ENCODE assay signal across 23 cellular contexts in genomic region chr14:52913271-52913670, GRCh38. TPM values are rescaled to one million over a fixed set of nuclear protein-coding genes. Genes with fewer than 3 reads are reported as not detected.
A peak's percentile ranks its signal among the peaks of the same experiment; 100 is the strongest.
DNase-seq lines count a peak whose midpoint lies in the region; ATAC-seq and TF ChIP-seq lines count a peak whose summit lies in the region.
"Had no signal": no experiment of that assay in that cellular context is flagged by ENCODE, and none has a peak within 500 bp of the region (broad histone marks: within the 10 kb centered on the region; RNA-seq: fewer than 3 reads in every experiment).

No MANE protein-coding gene starts in this region.

- H3K27ac ChIP-seq in cardiac muscle cell (peak overlapping the region; percentile 6), heart left ventricle (peak overlapping the region in 1 of 12 donors; percentile 55), brain microvascular endothelial cell (peak overlapping the region; percentile 27), tibial artery (peak overlapping the region; percentile 2 to 37)
- H3K27ac ChIP-seq: parathyroid adenoma had no signal

- no peak for ATAC-seq in heart left ventricle
- ATAC-seq: activated CD4-positive, CD25-positive, alpha-beta regulatory T cell treated with anti-CD3 and anti-CD28 coated beads, Interleukin-2, amount 50 U/mL, for 24 hours; GM23338; right cardiac atrium had no signal

- no peak for TF ChIP-seq POLR2A in heart left ventricle (IDR thresholded peaks at IDR 0.05)

- no peaks in the 10 kb centered on the region for H3K9me3 ChIP-seq in cardiac muscle cell (ENCODE audit: low read depth)
- H3K9me3 ChIP-seq in heart left ventricle = no peaks in the 10 kb centered on the region
- no peaks in the 10 kb centered on the region for H3K9me3 ChIP-seq in tibial artery

- H3K4me3 ChIP-seq in cardiac muscle cell (no peak overlapping the region), heart left ventricle (no peak overlapping the region), brain microvascular endothelial cell (ENCODE audit: low read depth, low read length) (no peak overlapping the region), tibial artery (no peak overlapping the region)
- H3K4me3 ChIP-seq: GM23338 had no signal

- H3K36me3 ChIP-seq in cardiac muscle cell (peaks cover 16% of the 10 kb centered on the region), heart left ventricle (peaks cover 0 to 47% (median 5%) of the 10 kb centered on the region in 9 donors), brain microvascular endothelial cell (replicated peaks) (peaks cover 9% of the 10 kb centered on the region), tibial artery (peaks cover 0 to 12% (median 0%) of the 10 kb centered on the region in 3 donors)

- DNase-seq in cardiac muscle cell (ENCODE audit: low read depth in 1 of 2, low spot score in 1 of 2) (peak in 1 of 2 donors; percentile 79), heart left ventricle (no peak), brain microvascular endothelial cell (peak; percentile 65), iris pigment epithelial cell (ENCODE audit: low read depth) (peak; percentile 82), tibial artery (no peak), AG08395 (ENCODE audit: low spot score) (no peak), cerebellum (ENCODE audit: low spot score) (no peak)
- no peak for DNase-seq in activated CD4-positive, alpha-beta T cell treated with anti-CD3 and anti-CD28 coated beads, Interleukin-2, amount 50 U/mL, for 48 hours
- DNase-seq: activated CD4-positive, alpha-beta memory T cell treated with anti-CD3 and anti-CD28 coated beads, Interleukin-2, amount 10 ng/mL, durations not matched to agents 7 days and 5 days; activated CD8-positive, alpha-beta memory T cell treated with anti-CD3 and anti-CD28 coated beads, Interleukin-2, amount 50 U/mL, for 48 hours; activated naive CD4-positive, alpha-beta T cell treated with anti-CD3 and anti-CD28 coated beads, Interleukin-2, amount 50 U/mL, for 16 hours; AML-193; CD4-positive, alpha-beta memory T cell; central memory CD4-positive, alpha-beta T cell; kidney glomerular epithelial cell; NCI-H1092; NCI-H187 treated with DMSO at 0.1 percent for 48 hours; right cardiac atrium; stimulated activated naive CD4-positive, alpha-beta T cell treated with Interleukin-2 at 50 U/mL for 16 hours had no signal

- TF ChIP-seq CTCF in cardiac muscle cell (IDR thresholded peaks at IDR 0.05; ENCODE audit: low read depth, low read length) = no peak
- TF ChIP-seq CTCF in heart left ventricle (IDR thresholded peaks at IDR 0.05) = no peak
- TF ChIP-seq CTCF in brain microvascular endothelial cell (IDR thresholded peaks at IDR 0.05; ENCODE audit: low read depth, low read length, missing control alignments) = no peak
- no peak for TF ChIP-seq CTCF in tibial artery (IDR thresholded peaks at IDR 0.05)

- intact Hi-C loops in heart left ventricle (cut with DNase I) = loop anchor here in 1 of 10 donors (5.0 kb wide), 1 partner anchor 34 kb away; no protein-coding TSS in a partner anchor
- intact Hi-C loops in tibial artery (cut with DNase I; ENCODE audit: low total_unique reads) = no loop called here

- whole genome bisulfite sequencing in heart left ventricle, 4 donors = 60 to 63% (median 63%) methylated on average over 4 of the region's 4 CpGs

- H3K4me1 ChIP-seq in cardiac muscle cell (ENCODE audit: low read depth) (no peaks in the 10 kb centered on the region), heart left ventricle (peaks cover 9 to 46% (median 33%) of the 10 kb centered on the region in 12 donors), tibial artery (peaks cover 0 to 96% (median 34%) of the 10 kb centered on the region in 4 donors)

- in situ Hi-C loops in brain microvascular endothelial cell (cut with HindIII; ENCODE audit: low pct_ligation_motif_present, low sequenced_read_pairs) = no loop called here

- H3K27me3 ChIP-seq in cardiac muscle cell (no peaks in the 10 kb centered on the region), heart left ventricle (no peaks in the 10 kb centered on the region), brain microvascular endothelial cell (replicated peaks) (no peaks in the 10 kb centered on the region), tibial artery (no peaks in the 10 kb centered on the region)

RNA-seq across cellular contexts. Expression of gene FERMT2, which starts 37.6 kb away (rescaled TPM):
- total RNA-seq in cardiac muscle cell (79.8 and 114 TPM in 2 replicates), heart left ventricle (100 to 1,000 TPM in 6 of 9 donors, 10 to 100 TPM in 3; 87.4 to 158 (median 104) TPM), cerebellum (60.8 TPM)
- polyA plus RNA-seq in cardiac muscle cell (68.8 and 75.2 TPM in 2 replicates), heart left ventricle (100 to 1,000 TPM in 1 of 2 donors, 10 to 100 TPM in 1; 31.2 to 104 TPM)
- polyA plus RNA-seq: CD4-positive, alpha-beta memory T cell; IgD-negative memory B cell had no signal

Comparison
In these comparisons a context has a peak if more than half of its experiments do, and no peak if none do; other contexts are left out.
1. DNase-seq: peak in brain microvascular endothelial cell (single experiment) and iris pigment epithelial cell (single experiment); none in heart left ventricle (0 of 5), tibial artery (0 of 2), AG08395 (single experiment), activated CD4-positive, alpha-beta T cell treated with anti-CD3 and anti-CD28 coated beads, Interleukin-2, amount 50 U/mL, for 48 hours (0 of 2) and cerebellum (single experiment).